In the genomic region with DNA sequence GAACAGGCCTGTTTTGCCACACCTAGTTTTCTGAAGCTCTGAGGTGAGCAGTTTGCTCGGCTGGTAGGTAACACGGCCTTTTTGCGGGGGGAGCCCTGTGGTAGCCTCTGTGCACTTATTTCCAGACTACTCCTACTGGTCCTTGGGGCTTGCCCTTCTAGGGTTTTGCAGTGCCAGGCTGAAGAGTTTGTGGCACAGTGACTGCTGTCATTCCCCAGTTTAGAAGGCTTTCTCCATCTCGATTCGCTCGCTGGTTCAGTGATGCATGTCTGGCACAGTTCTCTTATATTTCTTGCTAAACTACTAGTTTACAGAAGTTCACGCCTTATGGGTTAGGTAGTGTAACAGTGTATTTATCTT, we compare ENCODE assay signal across 8 cellular contexts. TPM values are rescaled to one million over a fixed set of nuclear protein-coding genes. Genes with fewer than 3 reads are reported as not detected.
DNase-seq lines count a peak whose midpoint lies in the region; TF ChIP-seq lines count a peak whose summit lies in the region.

No MANE protein-coding gene starts in this region.

- no peaks in the 10 kb centered on the region for H3K27me3 ChIP-seq in Peyer's patch

- no peak for TF ChIP-seq POLR2A in Peyer's patch (IDR thresholded peaks at IDR 0.05)

- TF ChIP-seq CTCF in Peyer's patch (IDR thresholded peaks at IDR 0.05), result no peak
- TF ChIP-seq CTCF in cardiac fibroblast (IDR thresholded peaks at IDR 0.05; ENCODE audit: low read depth, low read length), result no peak

- H3K4me1 ChIP-seq in Peyer's patch, result peaks cover 0 to 7% (median 0%) of the 10 kb centered on the region in 4 donors

- H3K4me3 ChIP-seq in Peyer's patch, result peak overlapping the region; percentile 51 to 86 (median 61)
- H3K4me3 ChIP-seq in cardiac fibroblast (replicated peaks in 1 of 2; ENCODE audit: low read depth in 2 of 2, low read length in 2 of 2), result peak overlapping the region; percentile 86 to 95

- H3K36me3 ChIP-seq in Peyer's patch, result no peaks in the 10 kb centered on the region

- DNase-seq in activated naive CD4-positive, alpha-beta T cell treated with Interleukin-2 at 50 U/mL for 16 hours, result peak; percentile 18
- no peak for DNase-seq in activated naive CD4-positive, alpha-beta T cell (lab: John Stamatoyannopoulos, UW)
- DNase-seq in Peyer's patch, result no peak
- DNase-seq in cardiac fibroblast (ENCODE audit: low read depth in 2 of 2), result peak in 1 of 2 donors; percentile 28
- peak; percentile 34 for DNase-seq in myocyte (ENCODE audit: low read depth)
- DNase-seq in COLO829 (ENCODE audit: low spot score), result no peak
- no peak for DNase-seq in GM19240 (ENCODE audit: insufficient read length, low spot score)
- DNase-seq in ureter (ENCODE audit: low spot score), result no peak

- H3K9me3 ChIP-seq in Peyer's patch, result no peaks in the 10 kb centered on the region

- peak overlapping the region; percentile 77 to 93 (median 82) for H3K27ac ChIP-seq in Peyer's patch

RNA-seq across cellular contexts. Expression of gene KIF20B, which starts 0.7 kb away (rescaled TPM):
- total RNA-seq in Peyer's patch (10 to 100 TPM in 1 of 4 donors, 1 to 10 TPM in 3; 4.9 to 16.5 (median 6.5) TPM), myocyte (4.1 and 4.3 TPM in 2 replicates), ureter (7.4 TPM)
- 0.35 TPM for polyA plus RNA-seq in myocyte (2012)

RNA-seq across cellular contexts. Expression of gene PANK1, which starts 57.1 kb away (rescaled TPM):
- 10 to 100 TPM; 22.3 to 45.9 (median 33.9) TPM for total RNA-seq in Peyer's patch
- total RNA-seq in myocyte, result 11.3 and 21.9 TPM in 2 replicates
- polyA plus RNA-seq in myocyte (2012), result 3.4 TPM
- total RNA-seq in ureter, result 4.8 TPM

Comparison
In these comparisons a context has a peak if more than half of its experiments do, and no peak if none do; other contexts are left out.
1. DNase-seq: peak in activated naive CD4-positive, alpha-beta T cell treated with Interleukin-2 at 50 U/mL for 16 hours (single experiment) and myocyte (single experiment); none in activated naive CD4-positive, alpha-beta T cell (0 of 4), Peyer's patch (0 of 3), COLO829 (single experiment), GM19240 (single experiment) and ureter (single experiment).